In the genomic region with DNA sequence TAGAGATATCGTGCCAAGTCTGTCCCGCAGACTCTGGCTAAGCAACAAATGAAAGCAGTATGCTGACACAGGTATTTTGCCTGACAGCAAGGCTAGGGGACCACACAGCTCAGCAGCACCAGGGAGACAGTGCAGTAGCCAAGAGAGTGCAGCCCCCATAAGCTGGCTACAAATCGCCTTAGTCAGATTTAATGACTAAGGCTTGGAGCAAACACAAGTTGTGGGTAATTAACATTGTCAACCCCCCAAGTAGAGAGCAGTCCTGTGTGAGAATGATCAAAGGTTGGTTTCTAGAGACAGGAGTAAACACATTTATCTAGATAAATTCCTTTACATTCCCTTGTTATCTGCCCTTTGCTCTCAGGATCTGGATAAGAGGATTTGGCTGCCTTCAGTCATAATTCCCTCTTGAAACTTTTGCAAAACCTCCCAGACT, we compare ENCODE assay signal across 1 cellular context.
A peak's percentile ranks its signal among the peaks of the same experiment; 100 is the strongest.
TF ChIP-seq lines count a peak whose summit lies in the region.

No MANE protein-coding gene starts in this region.

TF ChIP-seq in HepG2, 621 proteins besides CTCF, POLR2A, EP300 and RAD21 (continued from another document and continues in another):
- 0 out of 2 replicates have a peak, but pooled peaks have one; percentile 28 for TF ChIP-seq ZNF512B (CRISPR knock-in tag; IDR thresholded peaks at IDR 0.05; ENCODE audit: borderline replicate concordance)
- TF ChIP-seq MIXL1 (CRISPR knock-in tag; IDR thresholded peaks at IDR 0.05) = peak; percentile 94
- TF ChIP-seq MBD4 (IDR thresholded peaks at IDR 0.05; ENCODE audit: borderline replicate concordance, low read length) = peak; percentile 55; the same call in 1 of the 2 replicates
- no peak for TF ChIP-seq ZNF343 (CRISPR knock-in tag; IDR thresholded peaks at IDR 0.05)
- no peak for TF ChIP-seq GMEB1 (CRISPR knock-in tag; IDR thresholded peaks at IDR 0.05; ENCODE audit: borderline replicate concordance)
- TF ChIP-seq, protein P1, sequence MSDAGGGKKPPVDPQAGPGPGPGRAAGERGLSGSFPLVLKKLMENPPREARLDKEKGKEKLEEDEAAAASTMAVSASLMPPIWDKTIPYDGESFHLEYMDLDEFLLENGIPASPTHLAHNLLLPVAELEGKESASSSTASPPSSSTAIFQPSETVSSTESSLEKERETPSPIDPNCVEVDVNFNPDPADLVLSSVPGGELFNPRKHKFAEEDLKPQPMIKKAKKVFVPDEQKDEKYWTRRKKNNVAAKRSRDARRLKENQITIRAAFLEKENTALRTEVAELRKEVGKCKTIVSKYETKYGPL (CRISPR knock-in tag; IDR thresholded peaks at IDR 0.05) = no peak
- TF ChIP-seq TIGD3 (CRISPR knock-in tag; IDR thresholded peaks at IDR 0.05; ENCODE audit: borderline replicate concordance) = no peak
- TF ChIP-seq ZMYM2 (CRISPR knock-in tag; IDR thresholded peaks at IDR 0.05) = peak; percentile 27; the same call in 1 of the 2 replicates
- TF ChIP-seq ERF (CRISPR knock-in tag; IDR thresholded peaks at IDR 0.05) = 0 out of 2 replicates have a peak, but pooled peaks have one; percentile 47
- TF ChIP-seq ZNF891 (CRISPR knock-in tag; IDR thresholded peaks at IDR 0.05) = no peak
- TF ChIP-seq KMT2B (CRISPR knock-in tag; IDR thresholded peaks at IDR 0.05) = 0 out of 2 replicates have a peak, but pooled peaks have one; percentile 24
- no peak for TF ChIP-seq ESRRA (CRISPR knock-in tag; IDR thresholded peaks at IDR 0.05; ENCODE audit: low read depth)
- TF ChIP-seq, protein P2, sequence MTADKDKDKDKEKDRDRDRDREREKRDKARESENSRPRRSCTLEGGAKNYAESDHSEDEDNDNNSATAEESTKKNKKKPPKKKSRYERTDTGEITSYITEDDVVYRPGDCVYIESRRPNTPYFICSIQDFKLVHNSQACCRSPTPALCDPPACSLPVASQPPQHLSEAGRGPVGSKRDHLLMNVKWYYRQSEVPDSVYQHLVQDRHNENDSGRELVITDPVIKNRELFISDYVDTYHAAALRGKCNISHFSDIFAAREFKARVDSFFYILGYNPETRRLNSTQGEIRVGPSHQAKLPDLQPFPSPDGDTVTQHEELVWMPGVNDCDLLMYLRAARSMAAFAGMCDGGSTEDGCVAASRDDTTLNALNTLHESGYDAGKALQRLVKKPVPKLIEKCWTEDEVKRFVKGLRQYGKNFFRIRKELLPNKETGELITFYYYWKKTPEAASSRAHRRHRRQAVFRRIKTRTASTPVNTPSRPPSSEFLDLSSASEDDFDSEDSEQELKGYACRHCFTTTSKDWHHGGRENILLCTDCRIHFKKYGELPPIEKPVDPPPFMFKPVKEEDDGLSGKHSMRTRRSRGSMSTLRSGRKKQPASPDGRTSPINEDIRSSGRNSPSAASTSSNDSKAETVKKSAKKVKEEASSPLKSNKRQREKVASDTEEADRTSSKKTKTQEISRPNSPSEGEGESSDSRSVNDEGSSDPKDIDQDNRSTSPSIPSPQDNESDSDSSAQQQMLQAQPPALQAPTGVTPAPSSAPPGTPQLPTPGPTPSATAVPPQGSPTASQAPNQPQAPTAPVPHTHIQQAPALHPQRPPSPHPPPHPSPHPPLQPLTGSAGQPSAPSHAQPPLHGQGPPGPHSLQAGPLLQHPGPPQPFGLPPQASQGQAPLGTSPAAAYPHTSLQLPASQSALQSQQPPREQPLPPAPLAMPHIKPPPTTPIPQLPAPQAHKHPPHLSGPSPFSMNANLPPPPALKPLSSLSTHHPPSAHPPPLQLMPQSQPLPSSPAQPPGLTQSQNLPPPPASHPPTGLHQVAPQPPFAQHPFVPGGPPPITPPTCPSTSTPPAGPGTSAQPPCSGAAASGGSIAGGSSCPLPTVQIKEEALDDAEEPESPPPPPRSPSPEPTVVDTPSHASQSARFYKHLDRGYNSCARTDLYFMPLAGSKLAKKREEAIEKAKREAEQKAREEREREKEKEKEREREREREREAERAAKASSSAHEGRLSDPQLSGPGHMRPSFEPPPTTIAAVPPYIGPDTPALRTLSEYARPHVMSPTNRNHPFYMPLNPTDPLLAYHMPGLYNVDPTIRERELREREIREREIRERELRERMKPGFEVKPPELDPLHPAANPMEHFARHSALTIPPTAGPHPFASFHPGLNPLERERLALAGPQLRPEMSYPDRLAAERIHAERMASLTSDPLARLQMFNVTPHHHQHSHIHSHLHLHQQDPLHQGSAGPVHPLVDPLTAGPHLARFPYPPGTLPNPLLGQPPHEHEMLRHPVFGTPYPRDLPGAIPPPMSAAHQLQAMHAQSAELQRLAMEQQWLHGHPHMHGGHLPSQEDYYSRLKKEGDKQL (CRISPR knock-in tag; IDR thresholded peaks at IDR 0.05; ENCODE audit: low read depth) = peak; percentile 43; the same call in 1 of the 2 replicates
- TF ChIP-seq JUNB (CRISPR knock-in tag; IDR thresholded peaks at IDR 0.05; ENCODE audit: borderline replicate concordance) = peak; percentile 69; the same call in 1 of the 2 replicates
- peak; percentile 64; the same call in 1 of the 2 replicates for TF ChIP-seq HMG20B (CRISPR knock-in tag; conservative IDR thresholded peaks at IDR 0.05)
- TF ChIP-seq BRF2 (CRISPR knock-in tag; IDR thresholded peaks at IDR 0.05) = 0 out of 2 replicates have a peak, but pooled peaks have one; percentile 39
- no peak for TF ChIP-seq ZNF598 (CRISPR knock-in tag; IDR thresholded peaks at IDR 0.05; ENCODE audit: borderline replicate concordance)
- 0 out of 2 replicates have a peak, but pooled peaks have one; percentile 37 for TF ChIP-seq MIER2 (CRISPR knock-in tag; IDR thresholded peaks at IDR 0.05)
- TF ChIP-seq KAT8 (CRISPR knock-in tag; IDR thresholded peaks at IDR 0.05) = peak; percentile 43; the same call in 1 of the 2 replicates
- no peak for TF ChIP-seq SCMH1 (CRISPR knock-in tag; IDR thresholded peaks at IDR 0.05; ENCODE audit: borderline replicate concordance)
- TF ChIP-seq FOXA1 (IDR thresholded peaks at IDR 0.05) = no peak
- TF ChIP-seq FOXA1 (CRISPR knock-in tag; IDR thresholded peaks at IDR 0.05) = peak; percentile 79
- TF ChIP-seq, protein P3, sequence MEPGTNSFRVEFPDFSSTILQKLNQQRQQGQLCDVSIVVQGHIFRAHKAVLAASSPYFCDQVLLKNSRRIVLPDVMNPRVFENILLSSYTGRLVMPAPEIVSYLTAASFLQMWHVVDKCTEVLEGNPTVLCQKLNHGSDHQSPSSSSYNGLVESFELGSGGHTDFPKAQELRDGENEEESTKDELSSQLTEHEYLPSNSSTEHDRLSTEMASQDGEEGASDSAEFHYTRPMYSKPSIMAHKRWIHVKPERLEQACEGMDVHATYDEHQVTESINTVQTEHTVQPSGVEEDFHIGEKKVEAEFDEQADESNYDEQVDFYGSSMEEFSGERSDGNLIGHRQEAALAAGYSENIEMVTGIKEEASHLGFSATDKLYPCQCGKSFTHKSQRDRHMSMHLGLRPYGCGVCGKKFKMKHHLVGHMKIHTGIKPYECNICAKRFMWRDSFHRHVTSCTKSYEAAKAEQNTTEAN (CRISPR knock-in tag; conservative IDR thresholded peaks at IDR 0.05) = 0 out of 2 replicates have a peak, but pooled peaks have one; percentile 46
- peak; percentile 80 for TF ChIP-seq PHF21A (CRISPR knock-in tag; IDR thresholded peaks at IDR 0.05)
- TF ChIP-seq, protein P4, sequence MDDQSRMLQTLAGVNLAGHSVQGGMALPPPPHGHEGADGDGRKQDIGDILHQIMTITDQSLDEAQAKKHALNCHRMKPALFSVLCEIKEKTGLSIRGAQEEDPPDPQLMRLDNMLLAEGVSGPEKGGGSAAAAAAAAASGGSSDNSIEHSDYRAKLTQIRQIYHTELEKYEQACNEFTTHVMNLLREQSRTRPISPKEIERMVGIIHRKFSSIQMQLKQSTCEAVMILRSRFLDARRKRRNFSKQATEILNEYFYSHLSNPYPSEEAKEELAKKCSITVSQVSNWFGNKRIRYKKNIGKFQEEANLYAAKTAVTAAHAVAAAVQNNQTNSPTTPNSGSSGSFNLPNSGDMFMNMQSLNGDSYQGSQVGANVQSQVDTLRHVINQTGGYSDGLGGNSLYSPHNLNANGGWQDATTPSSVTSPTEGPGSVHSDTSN (CRISPR knock-in tag; IDR thresholded peaks at IDR 0.05; ENCODE audit: borderline replicate concordance) = no peak
- peak; percentile 91 for TF ChIP-seq TEAD3 (CRISPR knock-in tag; optimal IDR thresholded peaks at IDR 0.05; ENCODE audit: borderline replicate concordance)
- peak; percentile 63; the same call in 1 of the 2 replicates for TF ChIP-seq IKZF5 (CRISPR knock-in tag; IDR thresholded peaks at IDR 0.05)
- no peak for TF ChIP-seq ZNF3 (CRISPR knock-in tag; IDR thresholded peaks at IDR 0.05)
- no peak for TF ChIP-seq TAF15 (IDR thresholded peaks at IDR 0.05; ENCODE audit: low read depth, low read length, poor library complexity, severe bottlenecking)
- TF ChIP-seq RXRB (CRISPR knock-in tag; IDR thresholded peaks at IDR 0.05; ENCODE audit: borderline replicate concordance) = peak; percentile 65; the same call in 1 of the 2 replicates
- 0 out of 2 replicates have a peak, but pooled peaks have one; percentile 50 for TF ChIP-seq ZNF256 (CRISPR knock-in tag; conservative IDR thresholded peaks at IDR 0.05)
- 0 out of 2 replicates have a peak, but pooled peaks have one; percentile 66 for TF ChIP-seq ZNF124 (CRISPR knock-in tag; IDR thresholded peaks at IDR 0.05)
- no peak for TF ChIP-seq TOE1 (CRISPR knock-in tag; IDR thresholded peaks at IDR 0.05)
- no peak for TF ChIP-seq ARNTL (CRISPR knock-in tag; IDR thresholded peaks at IDR 0.05)
- peak; percentile 74; the same call in 1 of the 2 replicates for TF ChIP-seq EHMT2 (IDR thresholded peaks at IDR 0.05; ENCODE audit: borderline replicate concordance, low read depth, low read length)
- TF ChIP-seq NCOA2 (CRISPR knock-in tag; IDR thresholded peaks at IDR 0.05) = peak; percentile 95
- peak; percentile 98 for TF ChIP-seq ZBTB7B (CRISPR knock-in tag; IDR thresholded peaks at IDR 0.05)
- TF ChIP-seq ZNF362 (CRISPR knock-in tag; IDR thresholded peaks at IDR 0.05; ENCODE audit: borderline replicate concordance) = peak; percentile 26; the same call in 1 of the 2 replicates
- no peak for TF ChIP-seq ZFP37 (CRISPR knock-in tag; IDR thresholded peaks at IDR 0.05; ENCODE audit: borderline replicate concordance)
- TF ChIP-seq ASH2L (IDR thresholded peaks at IDR 0.05; ENCODE audit: insufficient read length, low read depth, low read length) = peak; percentile 85
- no peak for TF ChIP-seq KLF11 (CRISPR knock-in tag; IDR thresholded peaks at IDR 0.05)
- TF ChIP-seq STAT5B (CRISPR knock-in tag; IDR thresholded peaks at IDR 0.05) = no peak
